8 cellular contexts compared by ENCODE assay signal in the genomic region with DNA sequence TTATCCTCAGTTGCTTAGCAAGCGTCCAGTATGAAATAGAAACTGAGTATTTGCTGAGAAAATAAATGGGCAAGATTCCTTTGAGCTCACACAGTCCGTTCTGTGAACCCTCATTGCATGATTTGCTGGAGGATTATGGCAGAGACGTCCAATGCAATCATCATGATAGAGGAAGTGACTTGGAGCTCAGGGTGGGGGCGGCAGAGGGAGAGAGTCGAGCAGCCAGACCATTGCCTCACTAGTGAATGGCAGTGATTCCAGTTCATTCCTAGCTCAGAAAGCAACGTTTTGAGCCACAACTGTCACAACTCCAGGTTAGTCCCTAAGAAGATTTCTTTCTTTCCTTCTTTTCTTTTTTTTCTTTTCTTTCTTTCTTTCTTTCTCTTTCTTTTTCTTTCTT. TPM values are rescaled to one million over a fixed set of nuclear protein-coding genes. Genes with fewer than 3 reads are reported as not detected.
A peak's percentile ranks its signal among the peaks of the same experiment; 100 is the strongest.
DNase-seq lines count a peak whose midpoint lies in the region; ATAC-seq, FAIRE-seq and TF ChIP-seq lines count a peak whose summit lies in the region.

No MANE protein-coding gene starts in this region.

- no peak overlapping the region for H3K4me3 ChIP-seq in liver (ENCODE audit: low read depth in 1 of 3, low read length in 3 of 3)
- H3K4me3 ChIP-seq in tibial artery: no peak overlapping the region
- H3K4me3 ChIP-seq in kidney (ENCODE audit: low read length in 2 of 2): no peak overlapping the region

- H3K9ac ChIP-seq in liver (ENCODE audit: low read depth in 1 of 2, low read length in 2 of 2) (no peak overlapping the region), kidney (ENCODE audit: low read length in 2 of 2) (no peak overlapping the region)

- H3K27me3 ChIP-seq in CD4-positive, alpha-beta T cell (ENCODE audit: control insufficient read depth, insufficient read depth, low read length): no peaks in the 10 kb centered on the region
- H3K27me3 ChIP-seq in liver (ENCODE audit: control insufficient read depth in 4 of 4, insufficient read depth in 4 of 4, low read length in 3 of 4) (no peaks in the 10 kb centered on the region), tibial artery (no peaks in the 10 kb centered on the region)

- no peaks in the 10 kb centered on the region for H3K36me3 Mint-ChIP-seq in CD4-positive, alpha-beta T cell (ENCODE audit: low read depth)
- H3K36me3 Mint-ChIP-seq in activated naive CD8-positive, alpha-beta T cell treated with anti-CD3 and anti-CD28 coated beads, Interleukin-2, amount 10 ng/mL, durations not matched to agents 7 days and 5 days: no peaks in the 10 kb centered on the region

- WGBS in liver: 30% methylated on average over 6 of the region's 6 CpGs

- H3K9me3 ChIP-seq in CD4-positive, alpha-beta T cell (ENCODE audit: control insufficient read depth, low read length): no peaks in the 10 kb centered on the region
- H3K9me3 ChIP-seq in liver (ENCODE audit: control insufficient read depth in 4 of 4, low read length in 3 of 4) (no peaks in the 10 kb centered on the region), tibial artery (no peaks in the 10 kb centered on the region), kidney (ENCODE audit: control insufficient read depth in 1 of 2, low read length in 2 of 2) (no peaks in the 10 kb centered on the region)

- peak in 4 of 10 experiments; percentile 7 to 22 (median 20) for DNase-seq in CD4-positive, alpha-beta T cell
- DNase-seq in NCI-H2227 (lab: John Stamatoyannopoulos, UW; ENCODE audit: unreplicated experiment) (peak; percentile 62), tibial artery (peak; percentile 74 to 75), NCI-H226 (no peak), kidney (no peak)
- DNase-seq in activated naive CD8-positive, alpha-beta T cell treated with anti-CD3 and anti-CD28 coated beads, Interleukin-2, amount 10 ng/mL, durations not matched to agents 7 days and 5 days: no peak

- no peaks in the 10 kb centered on the region for H3K9me3 Mint-ChIP-seq in CD4-positive, alpha-beta T cell
- H3K9me3 Mint-ChIP-seq in activated naive CD8-positive, alpha-beta T cell treated with anti-CD3 and anti-CD28 coated beads, Interleukin-2, amount 10 ng/mL, durations not matched to agents 7 days and 5 days: no peaks in the 10 kb centered on the region

- H3K4me1 ChIP-seq in liver (ENCODE audit: control insufficient read depth in 4 of 4, insufficient read depth in 4 of 4, low read length in 3 of 4) (peaks cover 0 to 7% (median under 1%) of the 10 kb centered on the region in 4 donors), tibial artery (peaks cover 0 to 5% (median 0%) of the 10 kb centered on the region in 4 donors), kidney (ENCODE audit: control insufficient read depth in 1 of 2, insufficient read depth in 1 of 2, low read depth in 1 of 2, low read length in 2 of 2) (no peaks in the 10 kb centered on the region)

- no peak for TF ChIP-seq CTCF in CD4-positive, alpha-beta T cell (IDR thresholded peaks at IDR 0.05)
- TF ChIP-seq CTCF in liver (IDR thresholded peaks at IDR 0.05; ENCODE audit: low read depth, low read length, missing input control) (no peak), tibial artery (IDR thresholded peaks at IDR 0.05) (no peak), kidney (IDR thresholded peaks at IDR 0.05; ENCODE audit: borderline replicate concordance, extremely low read depth, insufficient read depth) (no peak)

- CTCF ChIA-PET in CD4-positive, alpha-beta T cell (lab: Charles Lee): interaction anchor here (0.9 to 1.2 kb wide), 2 partner anchors 60 to 192 kb away, joined by 3 to 7 read pairs; no protein-coding TSS in a partner anchor

- H3K36me3 ChIP-seq in liver (ENCODE audit: control insufficient read depth in 4 of 4, insufficient read depth in 3 of 4, low read depth in 1 of 4, low read length in 3 of 4) (no peaks in the 10 kb centered on the region), tibial artery (no peaks in the 10 kb centered on the region), kidney (ENCODE audit: control insufficient read depth in 1 of 2, insufficient read depth in 2 of 2, low read length in 2 of 2) (no peaks in the 10 kb centered on the region)

- intact Hi-C loops in CD4-positive, alpha-beta T cell (cut with DNase I, micrococcal nuclease): no loop called here
- intact Hi-C loops in tibial artery (cut with DNase I; ENCODE audit: low total_unique reads): loop anchor here (5.0 to 10.0 kb wide), 2 partner anchors 60 to 202 kb away; no protein-coding TSS in a partner anchor
- intact Hi-C loops in kidney (cut with DNase I): no loop called here

- H3K27ac ChIP-seq in CD4-positive, alpha-beta T cell (ENCODE audit: low read depth, low read length): no peak overlapping the region
- H3K27ac ChIP-seq in liver (ENCODE audit: low read depth in 1 of 2, low read length in 2 of 2): no peak overlapping the region
- no peak overlapping the region for H3K27ac ChIP-seq in tibial artery
- H3K27ac ChIP-seq in kidney (ENCODE audit: low read depth in 2 of 2, low read length in 2 of 2): no peak overlapping the region

- FAIRE-seq in kidney (lab: Jason Lieb, UNC): no peak

- H3K4me1 Mint-ChIP-seq in CD4-positive, alpha-beta T cell (ENCODE audit: low read depth): peaks cover 49% of the 10 kb centered on the region
- peaks cover 38% of the 10 kb centered on the region for H3K4me1 Mint-ChIP-seq in activated naive CD8-positive, alpha-beta T cell treated with anti-CD3 and anti-CD28 coated beads, Interleukin-2, amount 10 ng/mL, durations not matched to agents 7 days and 5 days

- H3K27me3 Mint-ChIP-seq in CD4-positive, alpha-beta T cell: no peaks in the 10 kb centered on the region
- H3K27me3 Mint-ChIP-seq in activated naive CD8-positive, alpha-beta T cell treated with anti-CD3 and anti-CD28 coated beads, Interleukin-2, amount 10 ng/mL, durations not matched to agents 7 days and 5 days: no peaks in the 10 kb centered on the region

- TF ChIP-seq RAD21 in liver (IDR thresholded peaks at IDR 0.05): peak in 1 of 2 donors; percentile 25

- peak overlapping the region; percentile 45 for H3K27ac Mint-ChIP-seq in CD4-positive, alpha-beta T cell
- H3K27ac Mint-ChIP-seq in activated naive CD8-positive, alpha-beta T cell treated with anti-CD3 and anti-CD28 coated beads, Interleukin-2, amount 10 ng/mL, durations not matched to agents 7 days and 5 days: no peak overlapping the region

- POLR2A ChIA-PET in CD4-positive, alpha-beta T cell (lab: Charles Lee): interaction anchor here (0.8 to 5.1 kb wide), 5 partner anchors 28 to 54 kb away, joined by 4 to 33 read pairs (median 4); partner anchors contain the start of genes COL9A2 and SMAP2
- POLR2A ChIA-PET in activated naive CD8-positive, alpha-beta T cell treated with anti-CD3 and anti-CD28 coated beads, Interleukin-2, amount 10 ng/mL, durations not matched to agents 7 days and 5 days (lab: Charles Lee): interaction anchor here (0.9 kb wide), 1 partner anchor 16 kb away, joined by 7 read pairs; no protein-coding TSS in a partner anchor

- ATAC-seq in CD4-positive, alpha-beta T cell (ENCODE audit: poor library complexity): peak; percentile 80
- peak; percentile 63 for ATAC-seq in activated naive CD8-positive, alpha-beta T cell treated with anti-CD3 and anti-CD28 coated beads, Interleukin-2, amount 10 ng/mL, durations not matched to agents 7 days and 5 days (ENCODE audit: low read depth)
- ATAC-seq in GM21825 (IDR thresholded peaks at IDR 0.05; ENCODE audit: unreplicated experiment): no peak

- peak overlapping the region; percentile 27 for H3K4me3 Mint-ChIP-seq in CD4-positive, alpha-beta T cell
- H3K4me3 Mint-ChIP-seq in activated naive CD8-positive, alpha-beta T cell treated with anti-CD3 and anti-CD28 coated beads, Interleukin-2, amount 10 ng/mL, durations not matched to agents 7 days and 5 days: peak overlapping the region; percentile 14

TF ChIP-seq in liver, 16 proteins besides CTCF, POLR2A, EP300 and RAD21:
- TF ChIP-seq REST (IDR thresholded peaks at IDR 0.05) (no peak), FOXA2 (IDR thresholded peaks at IDR 0.05) (no peak), YY1 (IDR thresholded peaks at IDR 0.05) (peak; percentile 8)

RNA-seq across cellular contexts. Expression of gene COL9A2, which starts 27.5 kb away (rescaled TPM):
- total RNA-seq in CD4-positive, alpha-beta T cell: 1 to 10 TPM; 2.4 to 3.0 TPM
- total RNA-seq in activated naive CD8-positive, alpha-beta T cell treated with anti-CD3 and anti-CD28 coated beads, Interleukin-2, amount 10 ng/mL, durations not matched to agents 7 days and 5 days: 1 to 10 TPM; 6.0 to 7.2 TPM
- total RNA-seq in liver (under 1 TPM; 0.19 to 0.75 TPM), kidney (13.8 TPM)
- polyA plus RNA-seq in liver (under 1 TPM; 0.22 to 0.46 TPM), kidney (ENCODE audit: insufficient read depth, low read depth, low replicate concordance) (16.6 TPM)

RNA-seq across cellular contexts. Expression of gene SMAP2, which starts 28.9 kb away (rescaled TPM):
- 100 to 1,000 TPM; 214 to 216 TPM for total RNA-seq in CD4-positive, alpha-beta T cell
- total RNA-seq in activated naive CD8-positive, alpha-beta T cell treated with anti-CD3 and anti-CD28 coated beads, Interleukin-2, amount 10 ng/mL, durations not matched to agents 7 days and 5 days: 100 to 1,000 TPM; 133 to 138 TPM
- total RNA-seq in liver (10 to 100 TPM; 20.0 to 36.8 TPM), kidney (61.3 TPM)
- polyA plus RNA-seq in liver (10 to 100 TPM; 25.5 to 34.1 TPM), kidney (ENCODE audit: insufficient read depth, low read depth, low replicate concordance) (17.9 TPM)

Comparison
In these comparisons a context has a peak if more than half of its experiments do, and no peak if none do; other contexts are left out.
1. DNase-seq: peak in NCI-H2227 (single experiment) and tibial artery (2 of 2); none in activated naive CD8-positive, alpha-beta T cell treated with anti-CD3 and anti-CD28 coated beads, Interleukin-2, amount 10 ng/mL, durations not matched to agents 7 days and 5 days (single experiment), NCI-H226 (single experiment) and kidney (single experiment).